ENCODE assay signal across 8 cellular contexts in genomic region chr9:125240649-125240999, GRCh38. TPM values are rescaled to one million over a fixed set of nuclear protein-coding genes. Genes with fewer than 3 reads are reported as not detected.
DNase-seq lines count a peak whose midpoint lies in the region; ATAC-seq, FAIRE-seq and TF ChIP-seq lines count a peak whose summit lies in the region.

No MANE protein-coding gene starts in this region.

- H3K4me2 ChIP-seq in keratinocyte (ENCODE audit: control insufficient read depth, extremely low read depth, insufficient read depth, low read depth, low read length): peak overlapping the region; percentile 84

- FAIRE-seq in keratinocyte (lab: Jason Lieb, UNC): no peak

- H4K20me1 ChIP-seq in keratinocyte (ENCODE audit: control insufficient read depth, extremely low read depth, insufficient read depth, low read length): peaks cover 43% of the 10 kb centered on the region

- H2AFZ ChIP-seq in keratinocyte (ENCODE audit: control insufficient read depth, low read length): no peak overlapping the region

- H3K9me3 ChIP-seq in ascending aorta: no peaks in the 10 kb centered on the region
- no peaks in the 10 kb centered on the region for H3K9me3 ChIP-seq in keratinocyte (ENCODE audit: control insufficient read depth, low read depth, low read length)

- peak overlapping the region; percentile 97 for H3K27ac ChIP-seq in ascending aorta
- H3K27ac ChIP-seq in keratinocyte (ENCODE audit: control insufficient read depth, insufficient read depth, low read length): peak overlapping the region; percentile 94

- H3K79me2 ChIP-seq in keratinocyte (ENCODE audit: control insufficient read depth, insufficient read depth, low read length): peaks cover 61% of the 10 kb centered on the region

- H3K9ac ChIP-seq in keratinocyte (ENCODE audit: control insufficient read depth, extremely low read depth, insufficient read depth, low read length): peak overlapping the region; percentile 99

- H3K27me3 ChIP-seq in ascending aorta: no peaks in the 10 kb centered on the region
- H3K27me3 ChIP-seq in keratinocyte (ENCODE audit: control insufficient read depth, extremely low read depth, insufficient read depth, low read length): no peaks in the 10 kb centered on the region

- H3K4me3 ChIP-seq in ascending aorta (peak overlapping the region; percentile 79 to 95), keratinocyte (ENCODE audit: control insufficient read depth in 2 of 3, extremely low read depth in 1 of 3, insufficient read depth in 2 of 3, low read depth in 1 of 3, low read length in 3 of 3) (peak overlapping the region; percentile 99)

- intact Hi-C loops in ascending aorta (cut with DNase I): loop anchor here (2.0 to 5.0 kb wide), 3 partner anchors 50 to 468 kb away; partner anchors contain the start of genes ARPC5L, NR6A1 and RPL35

- H3K4me1 ChIP-seq in ascending aorta: peaks cover 16 to 41% of the 10 kb centered on the region in 2 donors
- H3K4me1 ChIP-seq in keratinocyte (ENCODE audit: control insufficient read depth, extremely low read depth, insufficient read depth, low read length): peaks cover 43% of the 10 kb centered on the region

- dilution Hi-C loops in keratinocyte (cut with MboI; ENCODE audit: extremely low pct_ligation_motif_present, low sequenced_read_pairs): no loop called here

- peak; percentile 10 for ATAC-seq in GM21619 (IDR thresholded peaks at IDR 0.05; ENCODE audit: unreplicated experiment)
- no peak for ATAC-seq in GM21381 (IDR thresholded peaks at IDR 0.05; ENCODE audit: unreplicated experiment)

- peak in 1 of 3 experiments; percentile 7 for TF ChIP-seq CTCF in ascending aorta (IDR thresholded peaks at IDR 0.05)
- TF ChIP-seq CTCF in keratinocyte (optimal IDR thresholded peaks at IDR 0.05 in 1 of 3, IDR thresholded peaks at IDR 0.05 in 1 of 3, conservative IDR thresholded peaks at IDR 0.05 in 1 of 3; ENCODE audit: extremely low read depth in 1 of 3, insufficient read depth in 2 of 3, low read length in 3 of 3): no peak

- H3K9me1 ChIP-seq in keratinocyte (ENCODE audit: control insufficient read depth, extremely low read depth, insufficient read depth, low read length): no peaks in the 10 kb centered on the region

- DNase-seq in DMS79 (lab: John Stamatoyannopoulos, UW) (peak; percentile 44), NCI-H774 (lab: John Stamatoyannopoulos, UW) (peak; percentile 29), ascending aorta (ENCODE audit: low spot score in 2 of 2) (peak in 1 of 2 donors; percentile 17), keratinocyte (ENCODE audit: low read depth, low spot score) (no peak), inferior parietal cortex (ENCODE audit: extremely low spot score) (no peak)
- DNase-seq in stimulated activated CD4-positive, alpha-beta T cell treated with anti-CD3 and anti-CD28 coated beads, TNF-alpha, amount 100 ng/mL, for 4 hours (ENCODE audit: low read depth in 3 of 3): peak in 2 of 3 experiments; percentile 8 to 23

- peaks cover 36 to 44% of the 10 kb centered on the region in 2 donors for H3K36me3 ChIP-seq in ascending aorta
- peaks cover 21 to 40% of the 10 kb centered on the region in 2 experiments for H3K36me3 ChIP-seq in keratinocyte (ENCODE audit: control insufficient read depth in 2 of 2, extremely low read depth in 1 of 2, insufficient read depth in 2 of 2, low read length in 2 of 2)

RNA-seq across cellular contexts. Expression of gene HSPA5, which starts 0.5 kb away (rescaled TPM):
- total RNA-seq in ascending aorta: 133 TPM
- 138 to 378 TPM (median 274 TPM) in 3 replicates for polyA plus RNA-seq in keratinocyte
- polyA plus RNA-seq in keratinocyte (2011; ENCODE audit: low read depth): 591 TPM
- 61.0 and 96.2 TPM in 2 replicates for polyA plus RNA-seq in keratinocyte (2011; cell fraction: cytosol; rRNA removed)
- polyA plus RNA-seq in keratinocyte (2011; cell fraction: nucleus; rRNA removed): 423 and 629 TPM in 2 replicates
- polyA plus RNA-seq in keratinocyte (2012; ENCODE audit: low replicate concordance): 480 and 505 TPM in 2 replicates
- polyA minus RNA-seq in keratinocyte: 121 to 253 TPM (median 189 TPM) in 3 replicates
- polyA minus RNA-seq in keratinocyte (2011; cell fraction: cytosol; rRNA and poly(A)+ RNA removed): 141 TPM
- polyA minus RNA-seq in keratinocyte (2011; cell fraction: nucleus; rRNA and poly(A)+ RNA removed): 357 and 483 TPM in 2 replicates

RNA-seq across cellular contexts. Expression of gene GAPVD1, which starts 21.0 kb away (rescaled TPM):
- 18.9 TPM for total RNA-seq in ascending aorta
- polyA plus RNA-seq in keratinocyte: 15.1 to 26.8 TPM (median 23.2 TPM) in 3 replicates
- 34.1 TPM for polyA plus RNA-seq in keratinocyte (2011; ENCODE audit: low read depth)
- 10.5 and 17.7 TPM in 2 replicates for polyA plus RNA-seq in keratinocyte (2011; cell fraction: cytosol; rRNA removed)
- polyA plus RNA-seq in keratinocyte (2011; cell fraction: nucleus; rRNA removed): 46.7 and 50.6 TPM in 2 replicates
- polyA plus RNA-seq in keratinocyte (2012; ENCODE audit: low replicate concordance): 20.8 and 21.7 TPM in 2 replicates
- polyA minus RNA-seq in keratinocyte: 22.4 to 74.2 TPM (median 39.7 TPM) in 3 replicates
- 37.0 TPM for polyA minus RNA-seq in keratinocyte (2011; cell fraction: cytosol; rRNA and poly(A)+ RNA removed)
- polyA minus RNA-seq in keratinocyte (2011; cell fraction: nucleus; rRNA and poly(A)+ RNA removed): 39.6 and 86.7 TPM in 2 replicates

RNA-seq across cellular contexts. Expression of gene RABEPK, which starts 40.3 kb away (rescaled TPM):
- 20.4 TPM for total RNA-seq in ascending aorta
- polyA plus RNA-seq in keratinocyte: 29.7 to 33.4 TPM (median 30.8 TPM) in 3 replicates
- polyA plus RNA-seq in keratinocyte (2011; ENCODE audit: low read depth): 7.8 TPM
- 27.7 and 29.1 TPM in 2 replicates for polyA plus RNA-seq in keratinocyte (2011; cell fraction: cytosol; rRNA removed)
- polyA plus RNA-seq in keratinocyte (2011; cell fraction: nucleus; rRNA removed): 16.9 and 17.8 TPM in 2 replicates
- 19.0 and 26.9 TPM in 2 replicates for polyA plus RNA-seq in keratinocyte (2012; ENCODE audit: low replicate concordance)
- 16.3 to 23.5 TPM (median 20.6 TPM) in 3 replicates for polyA minus RNA-seq in keratinocyte
- 14.2 TPM for polyA minus RNA-seq in keratinocyte (2011; cell fraction: cytosol; rRNA and poly(A)+ RNA removed)
- polyA minus RNA-seq in keratinocyte (2011; cell fraction: nucleus; rRNA and poly(A)+ RNA removed): 4.5 and 6.6 TPM in 2 replicates

RNA-seq across cellular contexts. Expression of gene PPP6C, which starts 51.0 kb away (rescaled TPM):
- 33.8 TPM for total RNA-seq in ascending aorta
- polyA plus RNA-seq in keratinocyte: 18.5 to 35.9 TPM (median 28.5 TPM) in 3 replicates
- polyA plus RNA-seq in keratinocyte (2011; ENCODE audit: low read depth): 8.1 TPM
- 19.9 and 41.8 TPM in 2 replicates for polyA plus RNA-seq in keratinocyte (2011; cell fraction: cytosol; rRNA removed)
- 14.3 and 17.7 TPM in 2 replicates for polyA plus RNA-seq in keratinocyte (2011; cell fraction: nucleus; rRNA removed)
- polyA plus RNA-seq in keratinocyte (2012; ENCODE audit: low replicate concordance): 22.4 and 22.7 TPM in 2 replicates
- 5.8 to 33.9 TPM (median 15.6 TPM) in 3 replicates for polyA minus RNA-seq in keratinocyte
- polyA minus RNA-seq in keratinocyte (2011; cell fraction: cytosol; rRNA and poly(A)+ RNA removed): 18.8 TPM
- 6.8 and 10.5 TPM in 2 replicates for polyA minus RNA-seq in keratinocyte (2011; cell fraction: nucleus; rRNA and poly(A)+ RNA removed)

Comparison
In these comparisons a context has a peak if more than half of its experiments do, and no peak if none do; other contexts are left out.
1. DNase-seq: peak in DMS79 (single experiment), NCI-H774 (single experiment) and stimulated activated CD4-positive, alpha-beta T cell treated with anti-CD3 and anti-CD28 coated beads, TNF-alpha, amount 100 ng/mL, for 4 hours (2 of 3); none in keratinocyte (single experiment) and inferior parietal cortex (single experiment).